In genomic region chr6:32436995-32437836, GRCh38 we compare ENCODE assay signal across 1 cellular context.
TF ChIP-seq lines count a peak whose summit lies in the region.

No MANE protein-coding gene starts in this region.

TF ChIP-seq in HepG2, 621 proteins besides CTCF, POLR2A, EP300 and RAD21 (continued from another document):
- TF ChIP-seq, protein P1, sequence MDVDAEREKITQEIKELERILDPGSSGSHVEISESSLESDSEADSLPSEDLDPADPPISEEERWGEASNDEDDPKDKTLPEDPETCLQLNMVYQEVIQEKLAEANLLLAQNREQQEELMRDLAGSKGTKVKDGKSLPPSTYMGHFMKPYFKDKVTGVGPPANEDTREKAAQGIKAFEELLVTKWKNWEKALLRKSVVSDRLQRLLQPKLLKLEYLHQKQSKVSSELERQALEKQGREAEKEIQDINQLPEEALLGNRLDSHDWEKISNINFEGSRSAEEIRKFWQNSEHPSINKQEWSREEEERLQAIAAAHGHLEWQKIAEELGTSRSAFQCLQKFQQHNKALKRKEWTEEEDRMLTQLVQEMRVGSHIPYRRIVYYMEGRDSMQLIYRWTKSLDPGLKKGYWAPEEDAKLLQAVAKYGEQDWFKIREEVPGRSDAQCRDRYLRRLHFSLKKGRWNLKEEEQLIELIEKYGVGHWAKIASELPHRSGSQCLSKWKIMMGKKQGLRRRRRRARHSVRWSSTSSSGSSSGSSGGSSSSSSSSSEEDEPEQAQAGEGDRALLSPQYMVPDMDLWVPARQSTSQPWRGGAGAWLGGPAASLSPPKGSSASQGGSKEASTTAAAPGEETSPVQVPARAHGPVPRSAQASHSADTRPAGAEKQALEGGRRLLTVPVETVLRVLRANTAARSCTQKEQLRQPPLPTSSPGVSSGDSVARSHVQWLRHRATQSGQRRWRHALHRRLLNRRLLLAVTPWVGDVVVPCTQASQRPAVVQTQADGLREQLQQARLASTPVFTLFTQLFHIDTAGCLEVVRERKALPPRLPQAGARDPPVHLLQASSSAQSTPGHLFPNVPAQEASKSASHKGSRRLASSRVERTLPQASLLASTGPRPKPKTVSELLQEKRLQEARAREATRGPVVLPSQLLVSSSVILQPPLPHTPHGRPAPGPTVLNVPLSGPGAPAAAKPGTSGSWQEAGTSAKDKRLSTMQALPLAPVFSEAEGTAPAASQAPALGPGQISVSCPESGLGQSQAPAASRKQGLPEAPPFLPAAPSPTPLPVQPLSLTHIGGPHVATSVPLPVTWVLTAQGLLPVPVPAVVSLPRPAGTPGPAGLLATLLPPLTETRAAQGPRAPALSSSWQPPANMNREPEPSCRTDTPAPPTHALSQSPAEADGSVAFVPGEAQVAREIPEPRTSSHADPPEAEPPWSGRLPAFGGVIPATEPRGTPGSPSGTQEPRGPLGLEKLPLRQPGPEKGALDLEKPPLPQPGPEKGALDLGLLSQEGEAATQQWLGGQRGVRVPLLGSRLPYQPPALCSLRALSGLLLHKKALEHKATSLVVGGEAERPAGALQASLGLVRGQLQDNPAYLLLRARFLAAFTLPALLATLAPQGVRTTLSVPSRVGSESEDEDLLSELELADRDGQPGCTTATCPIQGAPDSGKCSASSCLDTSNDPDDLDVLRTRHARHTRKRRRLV (CRISPR knock-in tag; IDR thresholded peaks at IDR 0.05): no peak
- TF ChIP-seq FOXO4 (CRISPR knock-in tag; conservative IDR thresholded peaks at IDR 0.05): no peak
- TF ChIP-seq, protein P2, sequence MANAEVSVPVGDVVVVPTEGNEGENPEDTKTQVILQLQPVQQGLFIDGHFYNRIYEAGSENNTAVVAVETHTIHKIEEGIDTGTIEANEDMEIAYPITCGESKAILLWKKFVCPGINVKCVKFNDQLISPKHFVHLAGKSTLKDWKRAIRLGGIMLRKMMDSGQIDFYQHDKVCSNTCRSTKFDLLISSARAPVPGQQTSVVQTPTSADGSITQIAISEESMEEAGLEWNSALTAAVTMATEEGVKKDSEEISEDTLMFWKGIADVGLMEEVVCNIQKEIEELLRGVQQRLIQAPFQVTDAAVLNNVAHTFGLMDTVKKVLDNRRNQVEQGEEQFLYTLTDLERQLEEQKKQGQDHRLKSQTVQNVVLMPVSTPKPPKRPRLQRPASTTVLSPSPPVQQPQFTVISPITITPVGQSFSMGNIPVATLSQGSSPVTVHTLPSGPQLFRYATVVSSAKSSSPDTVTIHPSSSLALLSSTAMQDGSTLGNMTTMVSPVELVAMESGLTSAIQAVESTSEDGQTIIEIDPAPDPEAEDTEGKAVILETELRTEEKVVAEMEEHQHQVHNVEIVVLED (CRISPR knock-in tag; IDR thresholded peaks at IDR 0.05; ENCODE audit: borderline replicate concordance): no peak
